ENCODE assay signal across 26 cellular contexts in genomic region chr15:85934691-85935090, GRCh38.
"Had no signal": no experiment of that assay in that cellular context is flagged by ENCODE, and none has a peak within 500 bp of the region (broad histone marks: within the 10 kb centered on the region; RNA-seq: fewer than 3 reads in every experiment).

No MANE protein-coding gene starts in this region.

- H2AFZ ChIP-seq: PC-9 had no signal

- H3K4me1 ChIP-seq: ascending aorta, SJCRH30 had no signal

- H3K27me3 ChIP-seq: ascending aorta, MG63, SJCRH30 had no signal

- DNase-seq: activated CD4-positive, alpha-beta T cell treated with anti-CD3 and anti-CD28 coated beads for 1 hour; activated CD4-positive, alpha-beta T cell treated with anti-CD3 and anti-CD28 coated beads for 48 hours; activated CD4-positive, CD25-positive, alpha-beta regulatory T cell; activated CD8-positive, alpha-beta T cell treated with anti-CD3 and anti-CD28 coated beads for 36 hours; activated effector memory CD4-positive, alpha-beta T cell treated with anti-CD3 and anti-CD28 coated beads, Interleukin-2, amount 50 U/mL, for 16 hours; activated naive CD4-positive, alpha-beta T cell; activated naive CD4-positive, alpha-beta T cell treated with anti-CD3 and anti-CD28 coated beads, Interleukin-2, amount 50 U/mL, for 16 hours; activated naive CD8-positive, alpha-beta T cell treated with anti-CD3 and anti-CD28 coated beads for 36 hours; activated T-cell treated with anti-CD3 and anti-CD28 coated beads, Interleukin-2, amount 50 U/mL, for 1 hour; activated T-cell treated with anti-CD3 and anti-CD28 coated beads, Interleukin-2, amount 50 U/mL, for 72 hours; amygdala; Kasumi-1; KG1; MG63; NCI-H1048; NCI-H1436 treated with DMSO at 0.1 percent for 48 hours; NCI-H1694 treated with DMSO at 0.1 percent for 48 hours; NCI-H2029; NCI-H345; PC-9; Right ventricle myocardium superior; SJCRH30; T1000; WERI-Rb-1 had no signal

- H3K36me3 ChIP-seq: ascending aorta, MG63, SJCRH30, WERI-Rb-1 had no signal

- H3K4me2 ChIP-seq: PC-9 had no signal

- H3K27ac ChIP-seq: ascending aorta, PC-9, SJCRH30, SK-N-MC, WERI-Rb-1 had no signal

- H3K4me3 ChIP-seq: ascending aorta, MG63, PC-9, SJCRH30, SK-N-MC had no signal

- H3K9me3 ChIP-seq: ascending aorta, MG63, SJCRH30 had no signal
